Comparison of ENCODE assay signal across 12 cellular contexts in genomic region chr3:67678665-67679064, GRCh38. TPM values are rescaled to one million over a fixed set of nuclear protein-coding genes. Genes with fewer than 3 reads are reported as not detected.
A peak's percentile ranks its signal among the peaks of the same experiment; 100 is the strongest.
DNase-seq lines count a peak whose midpoint lies in the region; ATAC-seq and TF ChIP-seq lines count a peak whose summit lies in the region.
"Had no signal": no experiment of that assay in that cellular context is flagged by ENCODE, and none has a peak within 500 bp of the region (broad histone marks: within the 10 kb centered on the region; RNA-seq: fewer than 3 reads in every experiment).

No MANE protein-coding gene starts in this region.

- ATAC-seq in GM18499 (IDR thresholded peaks at IDR 0.05; ENCODE audit: insufficient read depth, unreplicated experiment) (peak; percentile 68), GM19324 (IDR thresholded peaks at IDR 0.05; ENCODE audit: low FRiP score, unreplicated experiment) (peak; percentile 71), HG03060 (IDR thresholded peaks at IDR 0.05; ENCODE audit: low read depth, unreplicated experiment) (peak; percentile 70), SK-N-SH treated with all-trans-retinoic acid at 6 μM for 48 hours (no peak)
- ATAC-seq: left cardiac atrium had no signal

- no peak overlapping the region for H3K27ac ChIP-seq in smooth muscle cell (ENCODE audit: low read depth)
- H3K27ac ChIP-seq: esophagus squamous epithelium, parathyroid adenoma, WERI-Rb-1 had no signal

- H3K4me3 Mint-ChIP-seq in activated naive CD4-positive, alpha-beta T cell treated with anti-CD3 and anti-CD28 coated beads, Interleukin-2, amount 10 ng/mL, durations not matched to agents 7 days and 5 days, result no peak overlapping the region

- peak; percentile 37 for DNase-seq in activated naive CD4-positive, alpha-beta T cell treated with anti-CD3 and anti-CD28 coated beads, Interleukin-2, amount 10 ng/mL, durations not matched to agents 7 days and 5 days
- no peak for DNase-seq in EL
- DNase-seq in MV-4-11 (lab: John Stamatoyannopoulos, UW), result no peak
- no peak for DNase-seq in smooth muscle cell (lab: John Stamatoyannopoulos, UW; ENCODE audit: unreplicated experiment)
- DNase-seq: esophagus squamous epithelium, left cardiac atrium, WERI-Rb-1 had no signal

- H4K20me1 ChIP-seq in smooth muscle cell (ENCODE audit: low read depth), result no peaks in the 10 kb centered on the region

- H3K4me2 ChIP-seq in smooth muscle cell, result no peak overlapping the region

- no peaks in the 10 kb centered on the region for H3K36me3 ChIP-seq in smooth muscle cell (ENCODE audit: low read depth)
- H3K36me3 ChIP-seq: esophagus squamous epithelium, WERI-Rb-1 had no signal

- no peak overlapping the region for H2AFZ ChIP-seq in smooth muscle cell (ENCODE audit: low read depth)
- H2AFZ ChIP-seq: parathyroid adenoma had no signal

- no peaks in the 10 kb centered on the region for H3K4me1 ChIP-seq in smooth muscle cell (ENCODE audit: low read depth)
- H3K4me1 ChIP-seq: esophagus squamous epithelium, parathyroid adenoma had no signal

- no peaks in the 10 kb centered on the region for H3F3A ChIP-seq in smooth muscle cell (ENCODE audit: low read depth)

- H3K4me1 Mint-ChIP-seq in activated naive CD4-positive, alpha-beta T cell treated with anti-CD3 and anti-CD28 coated beads, Interleukin-2, amount 10 ng/mL, durations not matched to agents 7 days and 5 days, result peaks cover 24% of the 10 kb centered on the region

- H3K79me2 ChIP-seq in smooth muscle cell (ENCODE audit: low read depth), result no peaks in the 10 kb centered on the region
- H3K79me2 ChIP-seq: parathyroid adenoma had no signal

- no peaks in the 10 kb centered on the region for H3K27me3 Mint-ChIP-seq in activated naive CD4-positive, alpha-beta T cell treated with anti-CD3 and anti-CD28 coated beads, Interleukin-2, amount 10 ng/mL, durations not matched to agents 7 days and 5 days

- no peak overlapping the region for H3K9ac ChIP-seq in smooth muscle cell (ENCODE audit: low read depth)
- H3K9ac ChIP-seq: parathyroid adenoma had no signal

- H3K36me3 Mint-ChIP-seq in activated naive CD4-positive, alpha-beta T cell treated with anti-CD3 and anti-CD28 coated beads, Interleukin-2, amount 10 ng/mL, durations not matched to agents 7 days and 5 days, result peaks cover 7% of the 10 kb centered on the region

- peak overlapping the region; percentile 24 for H3K27ac Mint-ChIP-seq in activated naive CD4-positive, alpha-beta T cell treated with anti-CD3 and anti-CD28 coated beads, Interleukin-2, amount 10 ng/mL, durations not matched to agents 7 days and 5 days

- H3K9me3 Mint-ChIP-seq in activated naive CD4-positive, alpha-beta T cell treated with anti-CD3 and anti-CD28 coated beads, Interleukin-2, amount 10 ng/mL, durations not matched to agents 7 days and 5 days, result peaks cover 5% of the 10 kb centered on the region

- no peaks in the 10 kb centered on the region for H3K27me3 ChIP-seq in smooth muscle cell (ENCODE audit: low read depth)
- H3K27me3 ChIP-seq: esophagus squamous epithelium had no signal

- CTCF ChIA-PET in activated naive CD4-positive, alpha-beta T cell treated with anti-CD3 and anti-CD28 coated beads, Interleukin-2, amount 10 ng/mL, durations not matched to agents 7 days and 5 days (lab: Charles Lee), result no interaction called here

- TF ChIP-seq CTCF in smooth muscle cell (IDR thresholded peaks at IDR 0.05; ENCODE audit: borderline replicate concordance, insufficient read depth, poor library complexity, severe bottlenecking), result no peak

- no peak overlapping the region for H3K4me3 ChIP-seq in smooth muscle cell
- H3K4me3 ChIP-seq: esophagus squamous epithelium had no signal

- no peaks in the 10 kb centered on the region for H3K9me3 ChIP-seq in smooth muscle cell (replicated peaks; ENCODE audit: low read depth)
- H3K9me3 ChIP-seq: esophagus squamous epithelium had no signal

TF ChIP-seq in SK-N-SH treated with all-trans-retinoic acid at 6 μM for 48 hours, 23 proteins besides CTCF, POLR2A, EP300 and RAD21:
- no peak for TF ChIP-seq BACH2 (CRISPR knock-in tag; IDR thresholded peaks at IDR 0.05; ENCODE audit: borderline replicate concordance)
- no peak for TF ChIP-seq RARB (CRISPR knock-in tag; IDR thresholded peaks at IDR 0.05)
- no peak for TF ChIP-seq TCF4 (CRISPR knock-in tag; IDR thresholded peaks at IDR 0.05; ENCODE audit: borderline replicate concordance)
- TF ChIP-seq ZNF565 (CRISPR knock-in tag; conservative IDR thresholded peaks at IDR 0.05; ENCODE audit: low read depth), result no peak
- no peak for TF ChIP-seq ESRRG (CRISPR knock-in tag; IDR thresholded peaks at IDR 0.05)
- no peak for TF ChIP-seq ZNF8 (CRISPR knock-in tag; IDR thresholded peaks at IDR 0.05)
- no peak for TF ChIP-seq CSDC2 (CRISPR knock-in tag; IDR thresholded peaks at IDR 0.05)
- TF ChIP-seq, protein P1, sequence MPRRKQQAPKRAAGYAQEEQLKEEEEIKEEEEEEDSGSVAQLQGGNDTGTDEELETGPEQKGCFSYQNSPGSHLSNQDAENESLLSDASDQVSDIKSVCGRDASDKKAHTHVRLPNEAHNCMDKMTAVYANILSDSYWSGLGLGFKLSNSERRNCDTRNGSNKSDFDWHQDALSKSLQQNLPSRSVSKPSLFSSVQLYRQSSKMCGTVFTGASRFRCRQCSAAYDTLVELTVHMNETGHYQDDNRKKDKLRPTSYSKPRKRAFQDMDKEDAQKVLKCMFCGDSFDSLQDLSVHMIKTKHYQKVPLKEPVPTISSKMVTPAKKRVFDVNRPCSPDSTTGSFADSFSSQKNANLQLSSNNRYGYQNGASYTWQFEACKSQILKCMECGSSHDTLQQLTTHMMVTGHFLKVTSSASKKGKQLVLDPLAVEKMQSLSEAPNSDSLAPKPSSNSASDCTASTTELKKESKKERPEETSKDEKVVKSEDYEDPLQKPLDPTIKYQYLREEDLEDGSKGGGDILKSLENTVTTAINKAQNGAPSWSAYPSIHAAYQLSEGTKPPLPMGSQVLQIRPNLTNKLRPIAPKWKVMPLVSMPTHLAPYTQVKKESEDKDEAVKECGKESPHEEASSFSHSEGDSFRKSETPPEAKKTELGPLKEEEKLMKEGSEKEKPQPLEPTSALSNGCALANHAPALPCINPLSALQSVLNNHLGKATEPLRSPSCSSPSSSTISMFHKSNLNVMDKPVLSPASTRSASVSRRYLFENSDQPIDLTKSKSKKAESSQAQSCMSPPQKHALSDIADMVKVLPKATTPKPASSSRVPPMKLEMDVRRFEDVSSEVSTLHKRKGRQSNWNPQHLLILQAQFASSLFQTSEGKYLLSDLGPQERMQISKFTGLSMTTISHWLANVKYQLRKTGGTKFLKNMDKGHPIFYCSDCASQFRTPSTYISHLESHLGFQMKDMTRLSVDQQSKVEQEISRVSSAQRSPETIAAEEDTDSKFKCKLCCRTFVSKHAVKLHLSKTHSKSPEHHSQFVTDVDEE (CRISPR knock-in tag; IDR thresholded peaks at IDR 0.05), result no peak
- TF ChIP-seq GLIS3 (CRISPR knock-in tag; IDR thresholded peaks at IDR 0.05), result no peak
- no peak for TF ChIP-seq ISL1 (CRISPR knock-in tag; IDR thresholded peaks at IDR 0.05)
- no peak for TF ChIP-seq OSR1 (CRISPR knock-in tag; IDR thresholded peaks at IDR 0.05)
- TF ChIP-seq PPARA (CRISPR knock-in tag; IDR thresholded peaks at IDR 0.05; ENCODE audit: borderline replicate concordance), result no peak
- no peak for TF ChIP-seq SNAI2 (CRISPR knock-in tag; IDR thresholded peaks at IDR 0.05)
- no peak for TF ChIP-seq ZFP30 (CRISPR knock-in tag; IDR thresholded peaks at IDR 0.05)
- no peak for TF ChIP-seq PATZ1 (CRISPR knock-in tag; IDR thresholded peaks at IDR 0.05; ENCODE audit: borderline replicate concordance)

RNA-seq across cellular contexts. Expression of gene SUCLG2, which starts 24.3 kb away (rescaled TPM):
- 45.4 and 59.1 TPM in 2 replicates for total RNA-seq in smooth muscle cell
- 34.6 and 40.3 TPM in 2 replicates for polyA plus RNA-seq in smooth muscle cell
